Comparison of ENCODE assay signal across 1 cellular context in the genomic region with DNA sequence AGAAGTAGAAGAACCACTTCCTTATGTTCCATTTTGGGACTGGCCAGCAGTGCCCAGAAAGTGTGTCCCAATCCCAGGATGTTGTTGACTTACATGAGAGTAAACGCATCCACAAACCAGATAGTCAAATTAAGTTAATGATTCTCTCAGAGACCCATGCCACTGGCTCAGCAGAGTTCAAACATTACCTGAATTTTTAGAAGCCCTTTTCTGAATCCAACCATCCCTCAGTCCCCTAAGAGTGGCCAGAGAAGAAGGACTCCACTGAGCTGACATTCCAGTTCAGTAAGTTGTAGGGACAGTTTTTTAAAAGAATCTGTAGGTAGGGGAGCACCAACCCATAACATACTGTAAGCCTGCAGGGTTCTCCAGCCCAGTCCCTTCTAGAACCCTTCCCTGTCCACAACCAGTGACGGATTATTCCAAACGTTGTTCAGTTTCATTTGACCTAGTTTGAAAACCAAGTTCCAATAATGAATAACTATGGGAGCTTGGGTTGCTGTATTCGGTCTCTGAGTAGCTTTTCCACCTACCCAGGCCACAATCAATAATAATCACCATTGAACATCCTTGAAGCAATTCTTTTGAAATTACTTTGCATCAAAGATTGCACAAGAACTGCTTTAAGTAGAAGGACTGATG.
TF ChIP-seq lines count a peak whose summit lies in the region.

No MANE protein-coding gene starts in this region.

TF ChIP-seq in HepG2, 621 proteins besides CTCF, POLR2A, EP300 and RAD21 (continued from another document):
- TF ChIP-seq, protein P1, sequence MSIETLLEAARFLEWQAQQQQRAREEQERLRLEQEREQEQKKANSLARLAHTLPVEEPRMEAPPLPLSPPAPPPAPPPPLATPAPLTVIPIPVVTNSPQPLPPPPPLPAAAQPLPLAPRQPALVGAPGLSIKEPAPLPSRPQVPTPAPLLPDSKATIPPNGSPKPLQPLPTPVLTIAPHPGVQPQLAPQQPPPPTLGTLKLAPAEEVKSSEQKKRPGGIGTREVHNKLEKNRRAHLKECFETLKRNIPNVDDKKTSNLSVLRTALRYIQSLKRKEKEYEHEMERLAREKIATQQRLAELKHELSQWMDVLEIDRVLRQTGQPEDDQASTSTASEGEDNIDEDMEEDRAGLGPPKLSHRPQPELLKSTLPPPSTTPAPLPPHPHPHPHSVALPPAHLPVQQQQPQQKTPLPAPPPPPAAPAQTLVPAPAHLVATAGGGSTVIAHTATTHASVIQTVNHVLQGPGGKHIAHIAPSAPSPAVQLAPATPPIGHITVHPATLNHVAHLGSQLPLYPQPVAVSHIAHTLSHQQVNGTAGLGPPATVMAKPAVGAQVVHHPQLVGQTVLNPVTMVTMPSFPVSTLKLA (IDR thresholded peaks at IDR 0.05) = no peak
TF ChIP-seq in HepG2: peak in this region for 1.
